In genomic region chr11:44361883-44362282, GRCh38 we compare ENCODE assay signal across 2 cellular contexts.
TF ChIP-seq lines count a peak whose summit lies in the region.

No MANE protein-coding gene starts in this region.

TF ChIP-seq in GM23338, 12 proteins besides CTCF, POLR2A, EP300 and RAD21:
- no peak for TF ChIP-seq ETS1 (IDR thresholded peaks at IDR 0.05)

TF ChIP-seq in H1, 55 proteins besides CTCF, POLR2A, EP300 and RAD21:
- no peak for TF ChIP-seq ASH2L (IDR thresholded peaks at IDR 0.05; ENCODE audit: low read length)
- no peak for TF ChIP-seq SAP30 (IDR thresholded peaks at IDR 0.05; ENCODE audit: insufficient read depth, insufficient replicate concordance, low read length)
- TF ChIP-seq MAX (IDR thresholded peaks at IDR 0.05) = no peak
- no peak for TF ChIP-seq E2F6 (IDR thresholded peaks at IDR 0.05)
- no peak for TF ChIP-seq CHD7 (IDR thresholded peaks at IDR 0.05; ENCODE audit: insufficient replicate concordance, low read length)
- TF ChIP-seq HDAC2 (IDR thresholded peaks at IDR 0.05; ENCODE audit: borderline replicate concordance in 1 of 2, low read depth in 2 of 2, low read length in 2 of 2) = no peak
- TF ChIP-seq MAFK (IDR thresholded peaks at IDR 0.05; ENCODE audit: low read depth, low read length) = no peak
- TF ChIP-seq USF2 (IDR thresholded peaks at IDR 0.05; ENCODE audit: low read length) = no peak
- no peak for TF ChIP-seq JUN (IDR thresholded peaks at IDR 0.05; ENCODE audit: low read depth, low read length)
- no peak for TF ChIP-seq KDM1A (IDR thresholded peaks at IDR 0.05; ENCODE audit: borderline replicate concordance, low read length)
- TF ChIP-seq EGR1 (IDR thresholded peaks at IDR 0.05; ENCODE audit: borderline replicate concordance, low read depth, low read length) = no peak
- no peak for TF ChIP-seq RBBP5 (IDR thresholded peaks at IDR 0.05; ENCODE audit: borderline replicate concordance, low read depth, low read length)
